ENCODE assay signal across 27 cellular contexts in the genomic region with DNA sequence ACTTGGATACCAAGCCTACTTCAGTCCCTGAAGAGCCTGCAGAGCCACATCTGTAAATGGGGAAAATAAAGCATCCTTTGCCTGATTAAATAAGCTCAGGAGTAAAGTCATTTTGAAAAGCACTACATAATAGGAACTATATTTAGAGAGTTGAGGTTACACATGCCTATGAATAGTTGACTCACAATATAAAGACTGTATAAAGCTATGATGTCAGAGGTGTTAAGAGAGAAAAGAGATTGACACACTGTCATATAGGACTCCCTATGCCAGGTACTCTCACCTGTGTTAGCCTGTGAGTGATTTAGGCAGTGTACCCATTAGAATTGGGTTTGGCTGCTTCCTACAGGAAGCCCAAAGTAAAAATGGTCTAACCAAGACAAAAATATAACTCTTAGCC.
"Had no signal": no experiment of that assay in that cellular context is flagged by ENCODE, and none has a peak within 500 bp of the region (broad histone marks: within the 10 kb centered on the region; RNA-seq: fewer than 3 reads in every experiment).

No MANE protein-coding gene starts in this region.

- H3K36me3 Mint-ChIP-seq: mesothelial cell of epicardium, naive B cell, natural killer cell, neural progenitor cell had no signal

- H3K4me1 ChIP-seq: left ventricle myocardium inferior, parathyroid adenoma, right atrium auricular region, right lobe of liver, suprapubic skin, tibial artery, upper lobe of right lung had no signal

- H3K4me3 Mint-ChIP-seq: mesothelial cell of epicardium; naive B cell; natural killer cell; nephron progenitor cell; neural progenitor cell; stimulated activated naive CD8-positive, alpha-beta T cell treated with anti-CD3 and anti-CD28 coated beads, Interleukin-15, Interleukin-2, amounts not matched to agents 100 ng/mL and 50 ng/mL, for 24 hours had no signal

- DNase-seq: islet precursor cell; left ventricle myocardium inferior; mesendoderm; naive B cell; natural killer cell; nephron progenitor cell; occipital lobe; right lobe of liver; stimulated activated CD4-positive, alpha-beta T cell treated with anti-CD3 and anti-CD28 coated beads, Interleukin-12 subunit alpha, Interleukin-12 subunit beta, amount 100 ng/mL, for 4 hours; stimulated activated CD4-positive, alpha-beta T cell treated with anti-CD3 and anti-CD28 coated beads, Interleukin-15, amount 100 ng/mL, for 24 hours; stimulated activated CD4-positive, alpha-beta T cell treated with anti-CD3 and anti-CD28 coated beads, Interleukin-2, amount 100 ng/mL, for 24 hours; stimulated activated CD4-positive, alpha-beta T cell treated with anti-CD3 and anti-CD28 coated beads, Interleukin-4, amount 100 ng/mL, for 1 hour; stimulated activated naive CD4-positive, alpha-beta T cell; tibial artery; trophoblast cell; upper lobe of right lung had no signal

- H3K4me1 Mint-ChIP-seq: mesothelial cell of epicardium, natural killer cell, nephron progenitor cell, neural progenitor cell had no signal

- FAIRE-seq: urothelium cell line had no signal

- H3K27me3 ChIP-seq: neural progenitor cell, right atrium auricular region, right lobe of liver had no signal

- H3K27ac Mint-ChIP-seq: mesothelial cell of epicardium; naive B cell; natural killer cell; nephron progenitor cell; neural progenitor cell; stimulated activated naive CD8-positive, alpha-beta T cell treated with anti-CD3 and anti-CD28 coated beads, Interleukin-15, Interleukin-2, amounts not matched to agents 100 ng/mL and 50 ng/mL, for 24 hours had no signal

- ATAC-seq: natural killer cell, right lobe of liver, upper lobe of right lung had no signal

- H3K36me3 ChIP-seq: left ventricle myocardium inferior, neural progenitor cell, neutrophil, right atrium auricular region, right lobe of liver, suprapubic skin, thoracic aorta, tibial artery, upper lobe of right lung had no signal

- H3K27ac ChIP-seq: left ventricle myocardium inferior, neural progenitor cell, neutrophil, parathyroid adenoma, right atrium auricular region, right lobe of liver, skin epidermis, suprapubic skin, thoracic aorta, tibial artery, upper lobe of right lung had no signal

- H3K4me3 ChIP-seq: left ventricle myocardium inferior, lung, neural progenitor cell, right atrium auricular region, right lobe of liver, skin epidermis, suprapubic skin, thoracic aorta, tibial artery, upper lobe of right lung had no signal

- H3K4me2 ChIP-seq: neural progenitor cell had no signal

- H3K79me2 ChIP-seq: parathyroid adenoma had no signal

- H3K9me3 Mint-ChIP-seq: mesothelial cell of epicardium; natural killer cell; nephron progenitor cell; neural progenitor cell; stimulated activated naive CD8-positive, alpha-beta T cell treated with anti-CD3 and anti-CD28 coated beads, Interleukin-15, Interleukin-2, amounts not matched to agents 100 ng/mL and 50 ng/mL, for 24 hours had no signal

- H3K9me3 ChIP-seq: neutrophil, right atrium auricular region, right lobe of liver, suprapubic skin, thoracic aorta, tibial artery, upper lobe of right lung had no signal

- H3K9ac ChIP-seq: neural progenitor cell, parathyroid adenoma had no signal

- H2AFZ ChIP-seq: neural progenitor cell, parathyroid adenoma had no signal
